28 cellular contexts compared by ENCODE assay signal in genomic region chr20:47872341-47872740, GRCh38.
"Had no signal": no experiment of that assay in that cellular context is flagged by ENCODE, and none has a peak within 500 bp of the region (broad histone marks: within the 10 kb centered on the region; RNA-seq: fewer than 3 reads in every experiment).

No MANE protein-coding gene starts in this region.

- H3K36me3 ChIP-seq: heart left ventricle, left lung, lower lobe of right lung, neutrophil, ovary, stomach, thyroid gland, upper lobe of left lung had no signal

- H3K27ac ChIP-seq: foreskin keratinocyte, heart left ventricle, left lung, lower lobe of right lung, neutrophil, ovary, stomach, thyroid gland, upper lobe of left lung had no signal

- H3K4me3 ChIP-seq: heart left ventricle, left lung, lower lobe of right lung, ovary, stomach, thyroid gland, upper lobe of left lung had no signal

- H3K27me3 ChIP-seq: foreskin keratinocyte, ovary, thyroid gland, upper lobe of left lung had no signal

- H3K27me3 Mint-ChIP-seq: activated CD4-positive, alpha-beta T cell treated with anti-CD3 and anti-CD28 coated beads for 36 hours had no signal

- H3K36me3 Mint-ChIP-seq: activated CD8-positive, alpha-beta memory T cell treated with anti-CD3 and anti-CD28 coated beads, Interleukin-2, amount 10 ng/mL, durations not matched to agents 7 days and 5 days; activated naive CD4-positive, alpha-beta T cell treated with anti-CD3 and anti-CD28 coated beads, Interleukin-2, amount 50 U/mL, for 24 hours; immature natural killer cell; stimulated activated naive B cell treated with anti-CD40 and anti-IgM and Interleukin-4, amounts not matched to agents 10 μg/mL and 1 μg/mL and 100 μg/mL, for 72 hours had no signal

- ATAC-seq: activated CD4-positive, alpha-beta T cell treated with anti-CD3 and anti-CD28 coated beads for 36 hours; activated CD8-positive, alpha-beta memory T cell treated with anti-CD3 and anti-CD28 coated beads, Interleukin-2, amount 10 ng/mL, durations not matched to agents 7 days and 5 days; activated CD8-positive, alpha-beta T cell treated with anti-CD3 and anti-CD28 coated beads, Interleukin-2, amount 10 ng/mL, durations not matched to agents 7 days and 5 days; foreskin keratinocyte; heart left ventricle; left lung; lower lobe of right lung; stimulated activated naive B cell treated with anti-CD40 and anti-IgM and Interleukin-4, amounts not matched to agents 10 μg/mL and 1 μg/mL and 100 μg/mL, for 72 hours had no signal

- H3K27ac Mint-ChIP-seq: activated CD4-positive, alpha-beta T cell treated with anti-CD3 and anti-CD28 coated beads for 36 hours; activated CD8-positive, alpha-beta memory T cell treated with anti-CD3 and anti-CD28 coated beads, Interleukin-2, amount 10 ng/mL, durations not matched to agents 7 days and 5 days; activated CD8-positive, alpha-beta T cell treated with anti-CD3 and anti-CD28 coated beads, Interleukin-2, amount 10 ng/mL, durations not matched to agents 7 days and 5 days; activated naive CD4-positive, alpha-beta T cell treated with anti-CD3 and anti-CD28 coated beads, Interleukin-2, amount 50 U/mL, for 24 hours; activated T-helper 2 cell treated with anti-CD3 and anti-CD28 coated beads, Interferon-gamma antibody, Interleukin-2, Interleukin-4, amounts not matched to agents 10 μg/mL and 5 μg/mL and 100 μg/mL, durations not matched to agents 14 hours and 24 hours and 36 hours; immature natural killer cell; nephron progenitor cell; stimulated activated naive B cell treated with anti-CD40 and anti-IgM and Interleukin-4, amounts not matched to agents 10 μg/mL and 1 μg/mL and 100 μg/mL, for 72 hours; T-helper 2 cell treated with Interferon-gamma antibody and Interleukin-4, amounts not matched to agents 5 μg/mL and 100 μg/mL, for 36 hours had no signal

- H3K9me3 ChIP-seq: heart left ventricle, left lung, lower lobe of right lung, neutrophil, ovary, stomach, thyroid gland, upper lobe of left lung had no signal

- DNase-seq: activated CD4-positive, alpha-beta T cell treated with anti-CD3 and anti-CD28 coated beads for 36 hours; activated CD4-positive, CD25-positive, alpha-beta regulatory T cell; activated CD8-positive, alpha-beta memory T cell treated with anti-CD3 and anti-CD28 coated beads, Interleukin-2, amount 10 ng/mL, durations not matched to agents 7 days and 5 days; activated CD8-positive, alpha-beta T cell treated with anti-CD3 and anti-CD28 coated beads, Interleukin-2, amount 10 ng/mL, durations not matched to agents 7 days and 5 days; activated T-cell treated with anti-CD3 and anti-CD28 coated beads, Interleukin-2, amount 50 U/mL, for 48 hours; aorta; central memory CD4-positive, alpha-beta T cell; foreskin keratinocyte; heart left ventricle; hypothalamus; immature natural killer cell; left lung; lower lobe of right lung; mesendoderm; nephron progenitor cell; ovary; retina; stimulated activated CD4-positive, alpha-beta T cell treated with anti-CD3 and anti-CD28 coated beads, Interleukin-15, amount 100 ng/mL, for 24 hours; stimulated activated CD4-positive, alpha-beta T cell treated with anti-CD3 and anti-CD28 coated beads, Interleukin-2, amount 100 ng/mL, for 24 hours; stimulated activated naive B cell treated with anti-CD40 and anti-IgM and Interleukin-4, amounts not matched to agents 10 μg/mL and 1 μg/mL and 100 μg/mL, for 72 hours; stomach; T-helper 1 cell; thyroid gland; upper lobe of left lung had no signal

- H3K9me3 Mint-ChIP-seq: activated naive CD4-positive, alpha-beta T cell treated with anti-CD3 and anti-CD28 coated beads, Interleukin-2, amount 50 U/mL, for 24 hours; activated T-helper 2 cell treated with anti-CD3 and anti-CD28 coated beads, Interferon-gamma antibody, Interleukin-2, Interleukin-4, amounts not matched to agents 10 μg/mL and 5 μg/mL and 100 μg/mL, durations not matched to agents 14 hours and 24 hours and 36 hours; immature natural killer cell; nephron progenitor cell; stimulated activated naive B cell treated with anti-CD40 and anti-IgM and Interleukin-4, amounts not matched to agents 10 μg/mL and 1 μg/mL and 100 μg/mL, for 72 hours; T-helper 2 cell treated with Interferon-gamma antibody and Interleukin-4, amounts not matched to agents 5 μg/mL and 100 μg/mL, for 36 hours had no signal

- H3K4me3 Mint-ChIP-seq: activated CD4-positive, alpha-beta T cell treated with anti-CD3 and anti-CD28 coated beads for 36 hours; activated CD8-positive, alpha-beta memory T cell treated with anti-CD3 and anti-CD28 coated beads, Interleukin-2, amount 10 ng/mL, durations not matched to agents 7 days and 5 days; activated CD8-positive, alpha-beta T cell treated with anti-CD3 and anti-CD28 coated beads, Interleukin-2, amount 10 ng/mL, durations not matched to agents 7 days and 5 days; activated naive CD4-positive, alpha-beta T cell treated with anti-CD3 and anti-CD28 coated beads, Interleukin-2, amount 50 U/mL, for 24 hours; immature natural killer cell; nephron progenitor cell; stimulated activated naive B cell treated with anti-CD40 and anti-IgM and Interleukin-4, amounts not matched to agents 10 μg/mL and 1 μg/mL and 100 μg/mL, for 72 hours; T-helper 2 cell treated with Interferon-gamma antibody and Interleukin-4, amounts not matched to agents 5 μg/mL and 100 μg/mL, for 36 hours had no signal

- H3K4me1 Mint-ChIP-seq: activated CD4-positive, alpha-beta T cell treated with anti-CD3 and anti-CD28 coated beads for 36 hours; activated CD8-positive, alpha-beta memory T cell treated with anti-CD3 and anti-CD28 coated beads, Interleukin-2, amount 10 ng/mL, durations not matched to agents 7 days and 5 days; activated naive CD4-positive, alpha-beta T cell treated with anti-CD3 and anti-CD28 coated beads, Interleukin-2, amount 50 U/mL, for 24 hours; immature natural killer cell had no signal

- H3K4me1 ChIP-seq: foreskin keratinocyte, left lung, lower lobe of right lung, stomach, thyroid gland, upper lobe of left lung had no signal
